ENCODE assay signal across 12 cellular contexts in the genomic region with DNA sequence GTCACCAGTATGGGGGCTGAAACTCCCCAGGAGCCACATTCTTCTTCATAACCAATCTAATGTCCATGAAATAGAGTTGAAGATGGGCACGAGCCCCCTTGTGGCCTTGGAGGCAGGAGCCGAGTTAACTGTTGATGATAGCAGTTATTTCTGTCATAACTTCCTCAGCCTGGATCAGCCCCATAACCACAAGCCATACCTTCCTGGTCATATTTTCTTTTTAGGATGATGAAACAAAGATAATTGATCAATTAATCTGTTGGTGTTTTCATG.
DNase-seq lines count a peak whose midpoint lies in the region; TF ChIP-seq lines count a peak whose summit lies in the region.
"Had no signal": no experiment of that assay in that cellular context is flagged by ENCODE, and none has a peak within 500 bp of the region (broad histone marks: within the 10 kb centered on the region; RNA-seq: fewer than 3 reads in every experiment).

No MANE protein-coding gene starts in this region.

- no peak for TF ChIP-seq POLR2A in NB4 (IDR thresholded peaks at IDR 0.05; ENCODE audit: extremely low read depth, insufficient read length)

- H3K9me3 Mint-ChIP-seq in activated CD4-positive, alpha-beta memory T cell treated with anti-CD3 and anti-CD28 coated beads for 36 hours, result no peaks in the 10 kb centered on the region
- H3K9me3 Mint-ChIP-seq in activated CD4-positive, alpha-beta memory T cell treated with anti-CD3 and anti-CD28 coated beads, Interleukin-2, amount 10 ng/mL, durations not matched to agents 7 days and 5 days, result no peaks in the 10 kb centered on the region

- TF ChIP-seq CTCF in NB4 (IDR thresholded peaks at IDR 0.05; ENCODE audit: low read depth, low read length) (peak; percentile 38), choroid plexus epithelial cell (conservative IDR thresholded peaks at IDR 0.05; ENCODE audit: low read depth, low read length) (peak; percentile 59), retinal pigment epithelial cell (conservative IDR thresholded peaks at IDR 0.05; ENCODE audit: low read depth, low read length) (peak; percentile 35)

- H3K4me3 ChIP-seq in NB4 (ENCODE audit: low read depth, low read length) (no peak overlapping the region), choroid plexus epithelial cell (ENCODE audit: low read depth, low read length) (no peak overlapping the region), retinal pigment epithelial cell (ENCODE audit: low read length) (no peak overlapping the region)
- H3K4me3 ChIP-seq: GM12878 had no signal

- CTCF ChIA-PET in activated CD4-positive, alpha-beta memory T cell treated with anti-CD3 and anti-CD28 coated beads for 36 hours (lab: Charles Lee), result interaction anchor here (0.7 to 0.9 kb wide), 2 partner anchors 9 to 928 kb away, joined by 3 read pairs; no protein-coding TSS in a partner anchor
- CTCF ChIA-PET in activated CD4-positive, alpha-beta memory T cell treated with anti-CD3 and anti-CD28 coated beads, Interleukin-2, amount 10 ng/mL, durations not matched to agents 7 days and 5 days (lab: Charles Lee), result no interaction called here

- intact Hi-C loops in activated CD4-positive, alpha-beta memory T cell treated with anti-CD3 and anti-CD28 coated beads for 36 hours (cut with micrococcal nuclease), result no loop called here

- H3K4me1 Mint-ChIP-seq in activated CD4-positive, alpha-beta memory T cell treated with anti-CD3 and anti-CD28 coated beads for 36 hours (ENCODE audit: low read depth), result peaks cover 3% of the 10 kb centered on the region
- peaks cover 12% of the 10 kb centered on the region for H3K4me1 Mint-ChIP-seq in activated CD4-positive, alpha-beta memory T cell treated with anti-CD3 and anti-CD28 coated beads, Interleukin-2, amount 10 ng/mL, durations not matched to agents 7 days and 5 days

- H3K36me3 Mint-ChIP-seq in activated CD4-positive, alpha-beta memory T cell treated with anti-CD3 and anti-CD28 coated beads for 36 hours, result no peaks in the 10 kb centered on the region
- no peaks in the 10 kb centered on the region for H3K36me3 Mint-ChIP-seq in activated CD4-positive, alpha-beta memory T cell treated with anti-CD3 and anti-CD28 coated beads, Interleukin-2, amount 10 ng/mL, durations not matched to agents 7 days and 5 days (ENCODE audit: low read depth)
- H3K36me3 Mint-ChIP-seq: activated naive CD8-positive, alpha-beta T cell had no signal

- no peak overlapping the region for H3K4me3 Mint-ChIP-seq in activated CD4-positive, alpha-beta memory T cell treated with anti-CD3 and anti-CD28 coated beads for 36 hours
- no peak overlapping the region for H3K4me3 Mint-ChIP-seq in activated CD4-positive, alpha-beta memory T cell treated with anti-CD3 and anti-CD28 coated beads, Interleukin-2, amount 10 ng/mL, durations not matched to agents 7 days and 5 days
- H3K4me3 Mint-ChIP-seq: activated naive CD8-positive, alpha-beta T cell had no signal

- POLR2A ChIA-PET in activated CD4-positive, alpha-beta memory T cell treated with anti-CD3 and anti-CD28 coated beads for 36 hours (lab: Charles Lee), result no interaction called here
- POLR2A ChIA-PET in activated CD4-positive, alpha-beta memory T cell treated with anti-CD3 and anti-CD28 coated beads, Interleukin-2, amount 10 ng/mL, durations not matched to agents 7 days and 5 days (lab: Charles Lee), result no interaction called here

- peak; percentile 12 for DNase-seq in activated CD4-positive, alpha-beta memory T cell treated with anti-CD3 and anti-CD28 coated beads for 36 hours
- DNase-seq in activated CD4-positive, alpha-beta memory T cell treated with anti-CD3 and anti-CD28 coated beads, Interleukin-2, amount 10 ng/mL, durations not matched to agents 7 days and 5 days, result no peak
- DNase-seq in NB4 (ENCODE audit: low read depth), result peak; percentile 53
- peak; percentile 28 for DNase-seq in choroid plexus epithelial cell (ENCODE audit: low read depth)
- no peak for DNase-seq in retinal pigment epithelial cell (ENCODE audit: low read depth)
- DNase-seq in cerebellum (ENCODE audit: low spot score), result no peak
- DNase-seq in NCI-H510A (lab: John Stamatoyannopoulos, UW), result no peak
- DNase-seq in HPDE6-E6E7 (ENCODE audit: extremely low spot score), result no peak
- DNase-seq: activated CD4-positive, CD25-positive, alpha-beta regulatory T cell treated with anti-CD3 and anti-CD28 coated beads, Interleukin-2, amount 50 U/mL, for 72 hours; occipital lobe had no signal

- H3K27me3 Mint-ChIP-seq in activated CD4-positive, alpha-beta memory T cell treated with anti-CD3 and anti-CD28 coated beads for 36 hours, result peaks cover 21% of the 10 kb centered on the region
- H3K27me3 Mint-ChIP-seq in activated CD4-positive, alpha-beta memory T cell treated with anti-CD3 and anti-CD28 coated beads, Interleukin-2, amount 10 ng/mL, durations not matched to agents 7 days and 5 days, result peaks cover 25% of the 10 kb centered on the region

- no peak overlapping the region for H3K27ac Mint-ChIP-seq in activated CD4-positive, alpha-beta memory T cell treated with anti-CD3 and anti-CD28 coated beads for 36 hours
- H3K27ac Mint-ChIP-seq in activated CD4-positive, alpha-beta memory T cell treated with anti-CD3 and anti-CD28 coated beads, Interleukin-2, amount 10 ng/mL, durations not matched to agents 7 days and 5 days, result no peak overlapping the region
- H3K27ac Mint-ChIP-seq: activated naive CD8-positive, alpha-beta T cell had no signal

Comparison
In these comparisons a context has a peak if more than half of its experiments do, and no peak if none do; other contexts are left out.
1. DNase-seq: peak in activated CD4-positive, alpha-beta memory T cell treated with anti-CD3 and anti-CD28 coated beads for 36 hours (single experiment), NB4 (single experiment) and choroid plexus epithelial cell (single experiment); none in activated CD4-positive, alpha-beta memory T cell treated with anti-CD3 and anti-CD28 coated beads, Interleukin-2, amount 10 ng/mL, durations not matched to agents 7 days and 5 days (single experiment), retinal pigment epithelial cell (single experiment), cerebellum (single experiment), NCI-H510A (single experiment) and HPDE6-E6E7 (single experiment).
2. Peak in every context shown above with its lines, with median percentiles within 50 percentile points of each other: CTCF ChIP-seq.